In genomic region chr1:179177182-179177581, GRCh38 we compare ENCODE assay signal across 12 cellular contexts. TPM values are rescaled to one million over a fixed set of nuclear protein-coding genes. Genes with fewer than 3 reads are reported as not detected.
DNase-seq lines count a peak whose midpoint lies in the region; ATAC-seq and TF ChIP-seq lines count a peak whose summit lies in the region.
"Had no signal": no experiment of that assay in that cellular context is flagged by ENCODE, and none has a peak within 500 bp of the region (broad histone marks: within the 10 kb centered on the region; RNA-seq: fewer than 3 reads in every experiment).

No MANE protein-coding gene starts in this region.

- in situ Hi-C loops in astrocyte of the spinal cord (cut with HindIII; ENCODE audit: low sequenced_read_pairs), result no loop called here

- ATAC-seq in left cardiac atrium, result peak; percentile 72 to 74
- no peak for ATAC-seq in HG02623 (IDR thresholded peaks at IDR 0.05; ENCODE audit: unreplicated experiment)
- ATAC-seq: PC-3 had no signal

- peaks cover 49% of the 10 kb centered on the region for H3K4me1 ChIP-seq in skeletal muscle satellite cell (ENCODE audit: control insufficient read depth, insufficient read depth, low read length)

- H3K4me3 ChIP-seq in astrocyte of the spinal cord (ENCODE audit: low read depth, low read length) (no peak overlapping the region), skeletal muscle satellite cell (ENCODE audit: low read length) (no peak overlapping the region)

- intact Hi-C loops in left cardiac atrium (cut with DNase I), result no loop called here

- H3K27me3 ChIP-seq in skeletal muscle satellite cell (ENCODE audit: control insufficient read depth, insufficient read depth, low read length), result no peaks in the 10 kb centered on the region

- peak overlapping the region; percentile 22 for H3K9ac ChIP-seq in skeletal muscle satellite cell (ENCODE audit: low read depth, low read length)

- DNase-seq in GM03348 (ENCODE audit: low spot score) (peak; percentile 60), astrocyte of the spinal cord (ENCODE audit: low read depth, low spot score) (peak; percentile 63), left cardiac atrium (no peak)
- DNase-seq in activated T-cell treated with anti-CD3 and anti-CD28 coated beads, Interleukin-2, amount 50 U/mL, for 1 hour, result no peak
- no peak for DNase-seq in activated CD8-positive, alpha-beta memory T cell treated with anti-CD3 and anti-CD28 coated beads, Interleukin-2, amount 50 U/mL, for 4 hours
- DNase-seq: activated CD4-positive, alpha-beta T cell treated with anti-CD3 and anti-CD28 coated beads, Interleukin-2, amount 50 U/mL, for 1 hour; activated effector memory CD4-positive, alpha-beta T cell treated with anti-CD3 and anti-CD28 coated beads, Interleukin-2, amount 50 U/mL, for 16 hours; Kasumi-1; nephron progenitor cell; PC-3 had no signal

- H3K4me2 ChIP-seq in skeletal muscle satellite cell (ENCODE audit: low read length), result no peak overlapping the region

- TF ChIP-seq CTCF in astrocyte of the spinal cord (IDR thresholded peaks at IDR 0.05; ENCODE audit: low read depth, low read length), result no peak

- H3K9me3 ChIP-seq in skeletal muscle satellite cell (replicated peaks; ENCODE audit: low read length), result no peaks in the 10 kb centered on the region

- H3K36me3 ChIP-seq in skeletal muscle satellite cell (ENCODE audit: insufficient read depth, low read length), result no peaks in the 10 kb centered on the region

RNA-seq across cellular contexts. Expression of gene ABL2, which starts 52.3 kb away (rescaled TPM):
- total RNA-seq in left cardiac atrium, result 10 to 100 TPM; 10.7 to 13.9 TPM
- total RNA-seq in skeletal muscle satellite cell (2012; rRNA removed), result 60.1 and 73.8 TPM in 2 replicates

Comparison
In these comparisons a context has a peak if more than half of its experiments do, and no peak if none do; other contexts are left out.
1. DNase-seq: peak in GM03348 (single experiment) and astrocyte of the spinal cord (single experiment); none in left cardiac atrium (single experiment), activated T-cell treated with anti-CD3 and anti-CD28 coated beads, Interleukin-2, amount 50 U/mL, for 1 hour (single experiment) and activated CD8-positive, alpha-beta memory T cell treated with anti-CD3 and anti-CD28 coated beads, Interleukin-2, amount 50 U/mL, for 4 hours (single experiment).